ENCODE assay signal across 36 cellular contexts in genomic region chr4:4851081-4851480, GRCh38. TPM values are rescaled to one million over a fixed set of nuclear protein-coding genes. Genes with fewer than 3 reads are reported as not detected.
"Had no signal": no experiment of that assay in that cellular context is flagged by ENCODE, and none has a peak within 500 bp of the region (broad histone marks: within the 10 kb centered on the region; RNA-seq: fewer than 3 reads in every experiment).

No MANE protein-coding gene starts in this region.

- H3K9me3 ChIP-seq: adrenal gland, breast epithelium, heart left ventricle had no signal

- H3K36me3 Mint-ChIP-seq: activated CD8-positive, alpha-beta memory T cell treated with anti-CD3 and anti-CD28 coated beads, Interleukin-2, amount 10 ng/mL, durations not matched to agents 7 days and 5 days; activated naive CD4-positive, alpha-beta T cell treated with anti-CD3 and anti-CD28 coated beads, Interleukin-2, amount 50 U/mL, for 24 hours; brain; T-cell had no signal

- H3K4me3 ChIP-seq: adrenal gland, breast epithelium, cardiac muscle cell, coronary artery, dorsolateral prefrontal cortex, heart left ventricle had no signal

- H3K27ac ChIP-seq: adrenal gland, breast epithelium, cardiac muscle cell, coronary artery, dorsolateral prefrontal cortex, heart left ventricle, WERI-Rb-1 had no signal

- DNase-seq: activated B cell treated with CpG ODN at 0.5 μM for 24 hours; activated CD4-positive, alpha-beta T cell treated with anti-CD3 and anti-CD28 coated beads for 48 hours; activated CD4-positive, alpha-beta T cell treated with anti-CD3 and anti-CD28 coated beads, Interleukin-2, amount 50 U/mL, for 1 hour; activated CD4-positive, alpha-beta T cell treated with anti-CD3 and anti-CD28 coated beads, Interleukin-2, amount 50 U/mL, for 48 hours; activated CD8-positive, alpha-beta memory T cell treated with anti-CD3 and anti-CD28 coated beads, Interleukin-2, amount 10 ng/mL, durations not matched to agents 7 days and 5 days; activated CD8-positive, alpha-beta memory T cell treated with anti-CD3 and anti-CD28 coated beads, Interleukin-2, amount 50 U/mL, for 4 hours; activated CD8-positive, alpha-beta T cell treated with anti-CD3 and anti-CD28 coated beads, Interleukin-2, amount 10 ng/mL, durations not matched to agents 7 days and 5 days; activated gamma-delta T cell treated with Interleukin-2 at 50 U/mL for 16 hours; activated naive CD4-positive, alpha-beta T cell treated with Interleukin-2 at 50 U/mL for 16 hours; activated naive CD8-positive, alpha-beta T cell treated with anti-CD3 and anti-CD28 coated beads for 36 hours; activated naive CD8-positive, alpha-beta T cell treated with anti-CD3 and anti-CD28 coated beads, Interleukin-2, amount 50 U/mL, for 24 hours; activated T-cell treated with anti-CD3 and anti-CD28 coated beads, Interleukin-2, amount 50 U/mL, for 1 hour; activated T-cell treated with anti-CD3 and anti-CD28 coated beads, Interleukin-2, amount 50 U/mL, for 48 hours; adrenal gland; amygdala; central memory CD4-positive, alpha-beta T cell; cerebellar nuclear complex; effector memory CD4-positive, alpha-beta T cell; endodermal cell; foreskin fibroblast; SW 1271; T-cell; T1000; WERI-Rb-1 had no signal

- H3K9me3 Mint-ChIP-seq: activated B cell treated with CpG ODN at 0.5 μM for 24 hours; activated naive CD4-positive, alpha-beta T cell treated with anti-CD3 and anti-CD28 coated beads, Interleukin-2, amount 50 U/mL, for 24 hours; activated naive CD8-positive, alpha-beta T cell treated with anti-CD3 and anti-CD28 coated beads for 36 hours; activated naive CD8-positive, alpha-beta T cell treated with anti-CD3 and anti-CD28 coated beads, Interleukin-2, amount 50 U/mL, for 24 hours; activated T-helper 1 cell treated with anti-CD3 and anti-CD28 coated beads, Interleukin-12 subunit alpha, Interleukin-12 subunit beta, Interleukin-2, Interleukin-4 antibody, amounts not matched to agents 30 ng/mL and 10 ng/mL and 1 ng/mL, durations not matched to agents 14 hours and 24 hours and 36 hours; activated T-helper 2 cell treated with anti-CD3 and anti-CD28 coated beads, Interferon-gamma antibody, Interleukin-2, Interleukin-4, amounts not matched to agents 10 μg/mL and 5 μg/mL and 100 μg/mL, durations not matched to agents 14 hours and 24 hours and 36 hours; dendritic cell treated with granulocyte-macrophage colony-stimulating factor and Interleukin-4, amounts not matched to agents 40 ng/mL and 50 ng/mL, for 4 days; endodermal cell; T-cell; T-helper 1 cell treated with Interleukin-12 subunit alpha and Interleukin-12 subunit beta and Interleukin-4 antibody, amounts not matched to agents 30 μg/mL and 1 μg/mL, for 36 hours had no signal

- H3K36me3 ChIP-seq: adrenal gland, breast epithelium, cardiac muscle cell, heart left ventricle, WERI-Rb-1 had no signal

- H3K27ac Mint-ChIP-seq: activated B cell treated with CpG ODN at 0.5 μM for 24 hours; activated CD8-positive, alpha-beta memory T cell treated with anti-CD3 and anti-CD28 coated beads, Interleukin-2, amount 10 ng/mL, durations not matched to agents 7 days and 5 days; activated CD8-positive, alpha-beta T cell treated with anti-CD3 and anti-CD28 coated beads, Interleukin-2, amount 10 ng/mL, durations not matched to agents 7 days and 5 days; activated naive CD4-positive, alpha-beta T cell treated with anti-CD3 and anti-CD28 coated beads, Interleukin-2, amount 50 U/mL, for 24 hours; activated naive CD8-positive, alpha-beta T cell treated with anti-CD3 and anti-CD28 coated beads for 36 hours; activated naive CD8-positive, alpha-beta T cell treated with anti-CD3 and anti-CD28 coated beads, Interleukin-2, amount 50 U/mL, for 24 hours; activated T-helper 1 cell treated with anti-CD3 and anti-CD28 coated beads, Interleukin-12 subunit alpha, Interleukin-12 subunit beta, Interleukin-2, Interleukin-4 antibody, amounts not matched to agents 30 ng/mL and 10 ng/mL and 1 ng/mL, durations not matched to agents 14 hours and 24 hours and 36 hours; activated T-helper 2 cell treated with anti-CD3 and anti-CD28 coated beads, Interferon-gamma antibody, Interleukin-2, Interleukin-4, amounts not matched to agents 10 μg/mL and 5 μg/mL and 100 μg/mL, durations not matched to agents 14 hours and 24 hours and 36 hours; brain; dendritic cell treated with granulocyte-macrophage colony-stimulating factor and Interleukin-4, amounts not matched to agents 40 ng/mL and 50 ng/mL, for 4 days; endodermal cell; T-cell; T-helper 1 cell treated with Interleukin-12 subunit alpha and Interleukin-12 subunit beta and Interleukin-4 antibody, amounts not matched to agents 30 μg/mL and 1 μg/mL, for 36 hours had no signal

- H3K4me1 ChIP-seq: breast epithelium had no signal

- H3K4me3 Mint-ChIP-seq: activated B cell treated with CpG ODN at 0.5 μM for 24 hours; activated CD8-positive, alpha-beta memory T cell treated with anti-CD3 and anti-CD28 coated beads, Interleukin-2, amount 10 ng/mL, durations not matched to agents 7 days and 5 days; activated CD8-positive, alpha-beta T cell treated with anti-CD3 and anti-CD28 coated beads, Interleukin-2, amount 10 ng/mL, durations not matched to agents 7 days and 5 days; activated naive CD4-positive, alpha-beta T cell treated with anti-CD3 and anti-CD28 coated beads, Interleukin-2, amount 50 U/mL, for 24 hours; activated naive CD8-positive, alpha-beta T cell treated with anti-CD3 and anti-CD28 coated beads for 36 hours; activated naive CD8-positive, alpha-beta T cell treated with anti-CD3 and anti-CD28 coated beads, Interleukin-2, amount 50 U/mL, for 24 hours; activated T-helper 1 cell treated with anti-CD3 and anti-CD28 coated beads, Interleukin-12 subunit alpha, Interleukin-12 subunit beta, Interleukin-2, Interleukin-4 antibody, amounts not matched to agents 30 ng/mL and 10 ng/mL and 1 ng/mL, durations not matched to agents 14 hours and 24 hours and 36 hours; brain; dendritic cell treated with granulocyte-macrophage colony-stimulating factor and Interleukin-4, amounts not matched to agents 40 ng/mL and 50 ng/mL, for 4 days; endodermal cell; T-cell; T-helper 1 cell treated with Interleukin-12 subunit alpha and Interleukin-12 subunit beta and Interleukin-4 antibody, amounts not matched to agents 30 μg/mL and 1 μg/mL, for 36 hours had no signal

RNA-seq across cellular contexts. Expression of gene MSX1, which starts 8.4 kb away (rescaled TPM):
- total RNA-seq: activated B cell treated with CpG ODN at 0.5 μM for 24 hours; activated CD8-positive, alpha-beta T cell treated with anti-CD3 and anti-CD28 coated beads, Interleukin-2, amount 10 ng/mL, durations not matched to agents 7 days and 5 days; activated T-helper 1 cell treated with anti-CD3 and anti-CD28 coated beads, Interleukin-12 subunit alpha, Interleukin-12 subunit beta, Interleukin-2, Interleukin-4 antibody, amounts not matched to agents 30 ng/mL and 10 ng/mL and 1 ng/mL, durations not matched to agents 14 hours and 24 hours and 36 hours; activated T-helper 2 cell treated with anti-CD3 and anti-CD28 coated beads, Interferon-gamma antibody, Interleukin-2, Interleukin-4, amounts not matched to agents 10 μg/mL and 5 μg/mL and 100 μg/mL, durations not matched to agents 14 hours and 24 hours and 36 hours; T-cell; T-helper 2 cell treated with Interferon-gamma antibody and Interleukin-4, amounts not matched to agents 100 ng/mL and 5 ng/mL, for 36 hours had no signal
